ENCODE assay signal across 23 cellular contexts in genomic region chrX:71509289-71509688, GRCh38. TPM values are rescaled to one million over a fixed set of nuclear protein-coding genes. Genes with fewer than 3 reads are reported as not detected.
DNase-seq lines count a peak whose midpoint lies in the region; ATAC-seq, FAIRE-seq and TF ChIP-seq lines count a peak whose summit lies in the region.
"Had no signal": no experiment of that assay in that cellular context is flagged by ENCODE, and none has a peak within 500 bp of the region (broad histone marks: within the 10 kb centered on the region; RNA-seq: fewer than 3 reads in every experiment).

No MANE protein-coding gene starts in this region.

- TF ChIP-seq RAD21 in HepG2 (CRISPR knock-in tag; IDR thresholded peaks at IDR 0.05), result no peak
- TF ChIP-seq RAD21 in K562 (CRISPR knock-in tag; conservative IDR thresholded peaks at IDR 0.05 in 1 of 2, IDR thresholded peaks at IDR 0.05 in 1 of 2), result no peak

- TF ChIP-seq CTCF in HepG2 (CRISPR knock-in tag; IDR thresholded peaks at IDR 0.05) (no peak), right lobe of liver (IDR thresholded peaks at IDR 0.05) (no peak), K562 (IDR thresholded peaks at IDR 0.05 in 2 of 3, conservative IDR thresholded peaks at IDR 0.05 in 1 of 3; ENCODE audit: insufficient read depth in 2 of 3, low read depth in 1 of 3, low read length in 3 of 3) (no peak), endothelial cell of umbilical vein (IDR thresholded peaks at IDR 0.05; ENCODE audit: extremely low read depth in 1 of 2, insufficient read depth in 1 of 2, low read depth in 1 of 2, low read length in 2 of 2) (no peak)

- H2AFZ ChIP-seq in HepG2 (ENCODE audit: low read length) (no peak overlapping the region), K562 (ENCODE audit: low read depth, low read length) (no peak overlapping the region), endothelial cell of umbilical vein (ENCODE audit: low read depth, low read length) (no peak overlapping the region), mesenchymal stem cell (ENCODE audit: low read depth, low read length) (no peak overlapping the region)

- no peak overlapping the region for H3K4me3 ChIP-seq in HepG2 (replicated peaks in 1 of 3; ENCODE audit: insufficient read depth in 1 of 3, low read depth in 2 of 3, low read length in 3 of 3)
- no peak overlapping the region for H3K4me3 ChIP-seq in right lobe of liver
- no peak overlapping the region for H3K4me3 ChIP-seq in K562
- H3K4me3 ChIP-seq in endothelial cell of umbilical vein (replicated peaks in 1 of 3; ENCODE audit: insufficient read depth in 1 of 3, low read depth in 1 of 3, low read length in 3 of 3), result no peak overlapping the region
- no peak overlapping the region for H3K4me3 ChIP-seq in aorta (ENCODE audit: low read length in 2 of 2)
- H3K4me3 ChIP-seq in mesenchymal stem cell (ENCODE audit: insufficient read depth in 1 of 2, low read depth in 1 of 2, low read length in 2 of 2), result no peak overlapping the region
- H3K4me3 ChIP-seq: BLaER1 treated with 17β-estradiol and CSF1 and Interleukin-3, amounts not matched to agents 10 nM and 100 nM had no signal

- H3K23ac ChIP-seq in mesenchymal stem cell (ENCODE audit: low read length in 2 of 2), result no peak overlapping the region

- H3K9me1 ChIP-seq in K562 (ENCODE audit: control insufficient read depth, insufficient read depth, low read length) (no peaks in the 10 kb centered on the region), endothelial cell of umbilical vein (replicated peaks; ENCODE audit: control insufficient read depth, extremely low read depth, insufficient read depth, low read length) (no peaks in the 10 kb centered on the region)

- H2AK5ac ChIP-seq in mesenchymal stem cell (ENCODE audit: low read length, severe bottlenecking), result no peak overlapping the region

- no peak overlapping the region for H3K4me2 ChIP-seq in HepG2 (ENCODE audit: low read depth, low read length)
- no peak overlapping the region for H3K4me2 ChIP-seq in K562 (ENCODE audit: insufficient read depth, low read length)
- no peak overlapping the region for H3K4me2 ChIP-seq in endothelial cell of umbilical vein (ENCODE audit: insufficient read depth, low read length)
- no peak overlapping the region for H3K4me2 ChIP-seq in mesenchymal stem cell (ENCODE audit: low read length, poor library complexity, severe bottlenecking)
- H3K4me2 ChIP-seq: BLaER1 treated with 17β-estradiol and CSF1 and Interleukin-3, amounts not matched to agents 10 nM and 100 nM had no signal

- H3K36me3 ChIP-seq in HepG2 (replicated peaks in 1 of 2; ENCODE audit: control insufficient read depth in 1 of 2, insufficient read depth in 2 of 2, low read length in 2 of 2) (no peaks in the 10 kb centered on the region), right lobe of liver (no peaks in the 10 kb centered on the region), K562 (ENCODE audit: control insufficient read depth, insufficient read depth, low read length) (no peaks in the 10 kb centered on the region), endothelial cell of umbilical vein (ENCODE audit: control insufficient read depth in 2 of 2, extremely low read depth in 1 of 2, insufficient read depth in 2 of 2, low read length in 2 of 2) (no peaks in the 10 kb centered on the region), aorta (ENCODE audit: control insufficient read depth in 1 of 2, insufficient read depth in 2 of 2, low read length in 1 of 2) (no peaks in the 10 kb centered on the region), mesenchymal stem cell (ENCODE audit: control insufficient read depth in 1 of 2, insufficient read depth in 2 of 2, low read depth in 1 of 2, low read length in 2 of 2) (no peaks in the 10 kb centered on the region)
- H3K36me3 ChIP-seq: BLaER1 treated with 17β-estradiol and CSF1 and Interleukin-3, amounts not matched to agents 10 nM and 100 nM had no signal

- no peak for FAIRE-seq in HepG2 (lab: Jason Lieb, UNC)
- peak; percentile 44 for FAIRE-seq in GM12892 (lab: Jason Lieb, UNC)
- no peak for FAIRE-seq in K562 (lab: Jason Lieb, UNC)
- FAIRE-seq in endothelial cell of umbilical vein (lab: Jason Lieb, UNC), result peak; percentile 67
- FAIRE-seq: A204.1, D721Med, G401.6, GM12891, GM18507 had no signal

- H2BK120ac ChIP-seq in mesenchymal stem cell (ENCODE audit: low read depth, low read length), result no peak overlapping the region

- BruUV-seq in HepG2 (replicated peaks; lab: Mats Ljungman, UMichigan), result no TSS peak
- no TSS peak for BruUV-seq in K562 (replicated peaks; lab: Mats Ljungman, UMichigan)
- no TSS peak for BruUV-seq in endothelial cell of umbilical vein (replicated peaks; lab: Mats Ljungman, UMichigan)

- 0% methylated on average over 1 of the region's 1 CpG for WGBS in HepG2 (ENCODE audit: low lambda C conversion rate)
- WGBS in right lobe of liver (ENCODE audit: insufficient coverage, low coverage, low lambda C conversion rate, missing lambda C conversion rate), result 88% methylated on average over 1 of the region's 1 CpG
- WGBS in K562 (ENCODE audit: insufficient coverage, low coverage, missing lambda C conversion rate), result 18% methylated on average over 1 of the region's 1 CpG
- 74 to 95% methylated on average over 1 of the region's 1 CpG for WGBS in aorta, 2 donors
- WGBS in mesenchymal stem cell, result 86% methylated on average over 1 of the region's 1 CpG

- no peak overlapping the region for H3K18ac ChIP-seq in mesenchymal stem cell (ENCODE audit: low read depth in 1 of 2, low read length in 2 of 2)

- H2BK5ac ChIP-seq in mesenchymal stem cell (ENCODE audit: low read depth, low read length, poor library complexity, severe bottlenecking), result no peak overlapping the region

- POLR2A ChIA-PET in HepG2 (lab: Yijun Ruan, JAX) (no interaction called here), K562 (lab: Yijun Ruan, JAX) (interaction anchor here (0.7 kb wide), 1 partner anchor 21 kb away, joined by 3 read pairs; no protein-coding TSS in a partner anchor), endothelial cell of umbilical vein (lab: Charles Lee) (no interaction called here)

- no peak overlapping the region for H2BK12ac ChIP-seq in mesenchymal stem cell (ENCODE audit: low read length in 2 of 2)

- no peak overlapping the region for H3K9ac ChIP-seq in HepG2 (ENCODE audit: insufficient read depth, low read depth, low read length)
- H3K9ac ChIP-seq in K562 (ENCODE audit: insufficient read depth in 1 of 2, low read depth in 2 of 2, low read length in 2 of 2), result no peak overlapping the region
- no peak overlapping the region for H3K9ac ChIP-seq in endothelial cell of umbilical vein (replicated peaks; ENCODE audit: extremely low read depth, insufficient read depth, low read length)
- no peak overlapping the region for H3K9ac ChIP-seq in mesenchymal stem cell (ENCODE audit: low read length)
- H3K9ac ChIP-seq: BLaER1 treated with 17β-estradiol and CSF1 and Interleukin-3, amounts not matched to agents 10 nM and 100 nM had no signal

- H3K4me1 ChIP-seq in HepG2 (ENCODE audit: insufficient read depth, low read length), result no peaks in the 10 kb centered on the region
- H3K4me1 ChIP-seq in right lobe of liver, result no peaks in the 10 kb centered on the region
- no peaks in the 10 kb centered on the region for H3K4me1 ChIP-seq in K562 (replicated peaks in 1 of 2; ENCODE audit: control insufficient read depth in 2 of 2, insufficient read depth in 2 of 2, low read length in 2 of 2)
- H3K4me1 ChIP-seq in endothelial cell of umbilical vein (ENCODE audit: control insufficient read depth, extremely low read depth, insufficient read depth, low read length), result no peaks in the 10 kb centered on the region
- no peaks in the 10 kb centered on the region for H3K4me1 ChIP-seq in aorta (ENCODE audit: control insufficient read depth in 1 of 2, insufficient read depth in 2 of 2, low read length in 2 of 2)
- no peaks in the 10 kb centered on the region for H3K4me1 ChIP-seq in mesenchymal stem cell (ENCODE audit: control insufficient read depth, insufficient read depth, low read depth, low read length)
- H3K4me1 ChIP-seq: Caco-2 had no signal

- no peak for TF ChIP-seq POLR2A in HepG2 (IDR thresholded peaks at IDR 0.05; ENCODE audit: insufficient read depth in 1 of 2, low read depth in 2 of 2, low read length in 2 of 2)
- no peak for TF ChIP-seq POLR2A in right lobe of liver (IDR thresholded peaks at IDR 0.05)
- TF ChIP-seq POLR2A in GM12892 (IDR thresholded peaks at IDR 0.05; ENCODE audit: low read depth, low read length), result no peak
- no peak for TF ChIP-seq POLR2A in K562 (conservative IDR thresholded peaks at IDR 0.05)
- no peak for TF ChIP-seq POLR2A in endothelial cell of umbilical vein (IDR thresholded peaks at IDR 0.05; ENCODE audit: low read depth, low read length)

- intact Hi-C loops in HepG2 (cut with micrococcal nuclease; ENCODE audit: unreplicated experiment), result no loop called here
- intact Hi-C loops in right lobe of liver (cut with DNase I), result no loop called here
- intact Hi-C loops in K562 (cut with micrococcal nuclease), result no loop called here
- intact Hi-C loops in endothelial cell of umbilical vein (cut with micrococcal nuclease), result no loop called here
- intact Hi-C loops in aorta (cut with DNase I), result no loop called here

- no peak overlapping the region for H4K8ac ChIP-seq in mesenchymal stem cell (ENCODE audit: low read length)

- DNase-seq in HepG2 (ENCODE audit: low spot score) (no peak), right lobe of liver (no peak), GM12892 (ENCODE audit: insufficient read length) (no peak), K562 (ENCODE audit: extremely low read depth in 1 of 4, low spot score in 3 of 4) (no peak), endothelial cell of umbilical vein (ENCODE audit: low read depth, low spot score) (no peak), NCI-H1417 (lab: John Stamatoyannopoulos, UW) (no peak), aorta (no peak), mesenchymal stem cell (no peak)
- DNase-seq: 8988T; AML-193; Caco-2; Calu3; CD4-positive, alpha-beta T cell; CD8-positive, alpha-beta T cell; DMS79 treated with DMSO at 0.1 percent for 48 hours; GF-D8 had no signal

- H3K27me3 ChIP-seq in HepG2 (ENCODE audit: control insufficient read depth in 1 of 2, insufficient read depth in 2 of 2, low read length in 2 of 2) (no peaks in the 10 kb centered on the region), right lobe of liver (no peaks in the 10 kb centered on the region), K562 (ENCODE audit: control insufficient read depth in 2 of 2, insufficient read depth in 2 of 2, low read length in 2 of 2) (no peaks in the 10 kb centered on the region), endothelial cell of umbilical vein (ENCODE audit: control insufficient read depth in 2 of 2, insufficient read depth in 2 of 2, low read length in 2 of 2) (no peaks in the 10 kb centered on the region), aorta (ENCODE audit: control insufficient read depth in 1 of 2, insufficient read depth in 2 of 2, low read length in 1 of 2) (no peaks in the 10 kb centered on the region), mesenchymal stem cell (ENCODE audit: control insufficient read depth in 1 of 2, insufficient read depth in 1 of 2, low read length in 2 of 2) (no peaks in the 10 kb centered on the region)

- dilution Hi-C loops in endothelial cell of umbilical vein (cut with MboI; ENCODE audit: extremely low pct_ligation_motif_present, low sequenced_read_pairs), result no loop called here

- no peaks in the 10 kb centered on the region for H3K79me1 ChIP-seq in mesenchymal stem cell (replicated peaks; ENCODE audit: low read length, poor library complexity, severe bottlenecking)

- H3K27ac ChIP-seq in HepG2 (ENCODE audit: extremely low read length, insufficient read depth, low read length), result no peak overlapping the region
- no peak overlapping the region for H3K27ac ChIP-seq in right lobe of liver
- H3K27ac ChIP-seq in K562 (ENCODE audit: extremely low read depth, low read depth, low read length), result no peak overlapping the region
- no peak overlapping the region for H3K27ac ChIP-seq in endothelial cell of umbilical vein (ENCODE audit: insufficient read depth, low read depth, low read length)
- no peak overlapping the region for H3K27ac ChIP-seq in aorta (ENCODE audit: low read depth in 1 of 2, low read length in 2 of 2)
- no peak overlapping the region for H3K27ac ChIP-seq in mesenchymal stem cell (ENCODE audit: low read length, poor library complexity, severe bottlenecking)
- H3K27ac ChIP-seq: BLaER1 treated with 17β-estradiol and CSF1 and Interleukin-3, amounts not matched to agents 10 nM and 100 nM; C4-2B had no signal

- H3K14ac ChIP-seq in mesenchymal stem cell (ENCODE audit: low read length in 2 of 2), result no peak overlapping the region

- CTCF ChIA-PET in HepG2 (lab: Yijun Ruan, JAX; ENCODE audit: low intra/inter-chr PET ratio, low total read pairs), result no interaction called here
- CTCF ChIA-PET in K562 (lab: Yijun Ruan, JAX; ENCODE audit: low intra/inter-chr PET ratio), result no interaction called here
- CTCF ChIA-PET in endothelial cell of umbilical vein (lab: Charles Lee), result no interaction called here

- no peak for TF ChIP-seq EP300 in HepG2 (IDR thresholded peaks at IDR 0.05; ENCODE audit: low read depth in 2 of 2, low read length in 2 of 2)
- TF ChIP-seq EP300 in HepG2 (CRISPR knock-in tag; IDR thresholded peaks at IDR 0.05; ENCODE audit: borderline replicate concordance), result no peak
- TF ChIP-seq EP300 in K562 (IDR thresholded peaks at IDR 0.05; ENCODE audit: low read length), result no peak

- H4K20me1 ChIP-seq in HepG2 (ENCODE audit: insufficient read depth, low read length) (no peaks in the 10 kb centered on the region), K562 (replicated peaks; ENCODE audit: control insufficient read depth, insufficient read depth, low read length) (no peaks in the 10 kb centered on the region), endothelial cell of umbilical vein (replicated peaks; ENCODE audit: control insufficient read depth, extremely low read depth, insufficient read depth, low read length) (no peaks in the 10 kb centered on the region)
- H4K20me1 ChIP-seq: BLaER1 treated with 17β-estradiol and CSF1 and Interleukin-3, amounts not matched to agents 10 nM and 100 nM had no signal

- in situ Hi-C loops in HepG2 (cut with HindIII; ENCODE audit: extremely low pct_ligation_motif_present, low pct_unique_long_range_greater_than_20kb) (no loop called here), K562 (cut with MboI) (no loop called here)

- H3K79me2 ChIP-seq in HepG2 (ENCODE audit: insufficient read depth, low read length) (no peaks in the 10 kb centered on the region), K562 (ENCODE audit: control insufficient read depth, insufficient read depth, low read length) (no peaks in the 10 kb centered on the region), endothelial cell of umbilical vein (ENCODE audit: control insufficient read depth, insufficient read depth, low read length) (no peaks in the 10 kb centered on the region)

- H4K91ac ChIP-seq in mesenchymal stem cell (ENCODE audit: low read length), result no peak overlapping the region

- no peak for ATAC-seq in HepG2
- ATAC-seq in right lobe of liver, result no peak
- no peak for ATAC-seq in K562
- no peak for ATAC-seq in aorta (ENCODE audit: low FRiP score)
- ATAC-seq: CD8-positive, alpha-beta T cell had no signal

- H2BK15ac ChIP-seq in mesenchymal stem cell (ENCODE audit: low read depth, poor library complexity, severe bottlenecking), result no peak overlapping the region

- no peak overlapping the region for H3K4ac ChIP-seq in mesenchymal stem cell (ENCODE audit: low read depth in 1 of 2, low read length in 2 of 2)

- H3K9me3 ChIP-seq in HepG2 (ENCODE audit: low read length), result no peaks in the 10 kb centered on the region
- H3K9me3 ChIP-seq in right lobe of liver, result no peaks in the 10 kb centered on the region
- no peaks in the 10 kb centered on the region; the same call in 1 of the 2 replicates for H3K9me3 ChIP-seq in K562 (replicated peaks; ENCODE audit: control insufficient read depth, insufficient read depth, low read depth, low read length)
- no peaks in the 10 kb centered on the region for H3K9me3 ChIP-seq in endothelial cell of umbilical vein (replicated peaks; ENCODE audit: control insufficient read depth, insufficient read depth, low read length)
- no peaks in the 10 kb centered on the region for H3K9me3 ChIP-seq in aorta (ENCODE audit: control insufficient read depth, low read length)
- H3K9me3 ChIP-seq in mesenchymal stem cell (ENCODE audit: control insufficient read depth, low read length), result no peaks in the 10 kb centered on the region
- H3K9me3 ChIP-seq: Caco-2 had no signal

RNA-seq across cellular contexts. Expression of gene OGT, which starts 23.6 kb away (rescaled TPM):
- total RNA-seq in HepG2 (2016; rRNA removed; fragmentation: Illumina TruSeq; extraction: Trizol), result 52.5 and 71.7 TPM in 2 replicates
- total RNA-seq in HepG2 (2016; cell fraction: cytosol; rRNA removed; fragmentation: Illumina TruSeq; extraction: Trizol; ENCODE audit: low read depth), result 4.9 and 5.6 TPM in 2 replicates
- 52.7 and 70.9 TPM in 2 replicates for total RNA-seq in HepG2 (2016; cell fraction: insoluble cytoplasmic fraction; rRNA removed; fragmentation: Illumina TruSeq; extraction: Trizol)
- 11.5 and 13.1 TPM in 2 replicates for total RNA-seq in HepG2 (2016; cell fraction: membrane; rRNA removed; fragmentation: Illumina TruSeq; extraction: Trizol)
- total RNA-seq in HepG2 (2016; cell fraction: nucleus; rRNA removed; fragmentation: Illumina TruSeq; extraction: Trizol), result 170 and 179 TPM in 2 replicates
- polyA plus RNA-seq in HepG2 (2011; rRNA removed), result 463 and 485 TPM in 2 replicates
- polyA plus RNA-seq in HepG2 (2011; cell fraction: cytosol; rRNA removed), result 37.5 and 43.0 TPM in 2 replicates
- 2,493 and 2,606 TPM in 2 replicates for polyA plus RNA-seq in HepG2 (2011; cell fraction: nucleus; rRNA removed)
- polyA plus RNA-seq in HepG2 (2012), result 113 and 128 TPM in 2 replicates
- 0.86 and 0.88 TPM in 2 replicates for polyA plus RNA-seq in HepG2 (2016; cell fraction: cytosol; fragmentation: Illumina TruSeq; extraction: Trizol; ENCODE audit: low read depth)
- 22.9 and 23.0 TPM in 2 replicates for polyA plus RNA-seq in HepG2 (2016; cell fraction: insoluble cytoplasmic fraction; fragmentation: Illumina TruSeq; extraction: Trizol; ENCODE audit: low read depth)
- 3.1 and 3.9 TPM in 2 replicates for polyA plus RNA-seq in HepG2 (2016; cell fraction: membrane; fragmentation: Illumina TruSeq; extraction: Trizol; ENCODE audit: low read depth)
- polyA plus RNA-seq in HepG2 (2016; cell fraction: nucleus; fragmentation: Illumina TruSeq; extraction: Trizol; ENCODE audit: insufficient read depth, low read depth), result 356 and 366 TPM in 2 replicates
- 281 and 760 TPM in 2 replicates for polyA minus RNA-seq in HepG2 (2011; rRNA and poly(A)+ RNA removed; ENCODE audit: low replicate concordance)
- 35.7 and 38.7 TPM in 2 replicates for polyA minus RNA-seq in HepG2 (2011; cell fraction: cytosol; rRNA and poly(A)+ RNA removed)
- polyA minus RNA-seq in HepG2 (2011; cell fraction: nucleus; rRNA and poly(A)+ RNA removed), result 961 and 1,068 TPM in 2 replicates
- total RNA-seq in right lobe of liver, result 10 to 100 TPM; 35.5 to 67.0 (median 44.5) TPM
- 86.4 TPM for polyA plus RNA-seq in GM12892 (2012; ENCODE audit: missing spikeins)
- total RNA-seq in K562 (2011; cell fraction: chromatin; rRNA removed; ENCODE audit: low replicate concordance), result 1,185 and 1,554 TPM in 2 replicates
- 474 and 611 TPM in 2 replicates for total RNA-seq in K562 (2011; cell fraction: nucleolus; rRNA removed)
- total RNA-seq in K562 (2011; cell fraction: nucleoplasm; rRNA removed), result 824 and 884 TPM in 2 replicates
- 70.4 and 71.3 TPM in 2 replicates for total RNA-seq in K562 (2014; rRNA removed)
- 117 and 133 TPM in 2 replicates for total RNA-seq in K562 (2014; rRNA removed; fragmentation: Illumina TruSeq; extraction: Trizol)
- total RNA-seq in K562 (2015; rRNA removed; fragmentation: Illumina TruSeq; extraction: Trizol), result 91.0 and 97.3 TPM in 2 replicates
- 141 and 153 TPM in 2 replicates for total RNA-seq in K562 (2021)
- polyA plus RNA-seq in K562 (2011; rRNA removed), result 347 and 456 TPM in 2 replicates
- 120 and 206 TPM in 2 replicates for polyA plus RNA-seq in K562 (2011; cell fraction: cytosol; rRNA removed)
- polyA plus RNA-seq in K562 (2011; cell fraction: nucleus; rRNA removed), result 2,701 and 3,076 TPM in 2 replicates
- polyA plus RNA-seq in K562 (2012), result 69.5 and 342 TPM in 2 replicates
- 109 and 121 TPM in 2 replicates for polyA plus RNA-seq in K562 (2014; fragmentation: Illumina TruSeq; extraction: Trizol)
- 10 to 100 TPM; 38.9 to 52.6 TPM for polyA plus RNA-seq in K562 (2014; fragmentation: Nextera tagmentation; extraction: Ambion mirVana)
- polyA plus RNA-seq in K562 (2014; rRNA removed), result 170 and 211 TPM in 2 replicates
- 304 and 422 TPM in 2 replicates for polyA minus RNA-seq in K562 (2011; rRNA and poly(A)+ RNA removed)
- polyA minus RNA-seq in K562 (2011; cell fraction: cytosol; rRNA and poly(A)+ RNA removed), result 67.6 and 73.0 TPM in 2 replicates
- polyA minus RNA-seq in K562 (2011; cell fraction: nucleus; rRNA and poly(A)+ RNA removed), result 450 and 778 TPM in 2 replicates
- total RNA-seq in endothelial cell of umbilical vein, result 128 and 129 TPM in 2 replicates
- polyA plus RNA-seq in endothelial cell of umbilical vein, result 136 and 141 TPM in 2 replicates
- 23.4 and 42.5 TPM in 2 replicates for polyA plus RNA-seq in endothelial cell of umbilical vein (2011; cell fraction: cytosol; rRNA removed)
- 1,263 and 1,401 TPM in 2 replicates for polyA plus RNA-seq in endothelial cell of umbilical vein (2011; cell fraction: nucleus; rRNA removed)
- polyA plus RNA-seq in endothelial cell of umbilical vein (2012), result 67.4 and 68.3 TPM in 2 replicates
- polyA minus RNA-seq in endothelial cell of umbilical vein, result 345 and 387 TPM in 2 replicates
- polyA minus RNA-seq in endothelial cell of umbilical vein (2011; cell fraction: cytosol; rRNA and poly(A)+ RNA removed), result 104 TPM
- polyA minus RNA-seq in endothelial cell of umbilical vein (2011; cell fraction: nucleus; rRNA and poly(A)+ RNA removed), result 377 and 573 TPM in 2 replicates
- total RNA-seq in aorta, result 100 to 1,000 TPM; 188 to 272 TPM
- 100 to 1,000 TPM in 1 of 2 donors, 10 to 100 TPM in 1; 10.1 to 107 TPM for polyA plus RNA-seq in aorta
- polyA plus RNA-seq in mesenchymal stem cell (2013, experiment 1 of 2), result 39.8 TPM
- 36.8 TPM for polyA plus RNA-seq in mesenchymal stem cell (2013, experiment 2 of 2)

Comparison
In these comparisons a context has a peak if more than half of its experiments do, and no peak if none do; other contexts are left out.
1. Of the 241 proteins assayed by ChIP-seq in both HepG2 and K562: peak only in HepG2: none; only in K562: MAFG; in both: MAFF and MAFK; in neither: 238.